36 cellular contexts compared by ENCODE assay signal in genomic region chr11:31555938-31556337, GRCh38.
"Had no signal": no experiment of that assay in that cellular context is flagged by ENCODE, and none has a peak within 500 bp of the region (broad histone marks: within the 10 kb centered on the region; RNA-seq: fewer than 3 reads in every experiment).

No MANE protein-coding gene starts in this region.

- H3K4me1 Mint-ChIP-seq: activated B cell treated with CpG ODN at 0.5 μM for 24 hours; activated CD4-positive, alpha-beta T cell treated with anti-CD3 and anti-CD28 coated beads, Interleukin-2, amount 10 ng/mL, durations not matched to agents 24 days and 14 days; activated naive CD8-positive, alpha-beta T cell treated with anti-CD3 and anti-CD28 coated beads for 36 hours; activated T-helper 17 cell treated with anti-CD3 and anti-CD28 coated beads, Interleukin-2, amount 50 U/mL, for 72 hours had no signal

- H3K27ac Mint-ChIP-seq: activated B cell treated with CpG ODN at 0.5 μM for 24 hours; activated CD4-positive, alpha-beta memory T cell treated with anti-CD3 and anti-CD28 coated beads for 36 hours; activated CD4-positive, alpha-beta T cell treated with anti-CD3 and anti-CD28 coated beads, Interleukin-2, amount 10 ng/mL, durations not matched to agents 24 days and 14 days; activated CD8-positive, alpha-beta T cell treated with anti-CD3 and anti-CD28 coated beads for 36 hours; activated naive CD4-positive, alpha-beta T cell treated with anti-CD3 and anti-CD28 coated beads for 36 hours; activated naive CD4-positive, alpha-beta T cell treated with anti-CD3 and anti-CD28 coated beads, Interleukin-2, amount 50 U/mL, for 72 hours; activated naive CD8-positive, alpha-beta T cell treated with anti-CD3 and anti-CD28 coated beads for 36 hours; activated T-cell treated with anti-CD3 and anti-CD28 coated beads, Interleukin-2, amount 50 U/mL, for 72 hours; activated T-helper 1 cell treated with anti-CD3 and anti-CD28 coated beads, Interleukin-12 subunit alpha, Interleukin-12 subunit beta, Interleukin-2, Interleukin-4 antibody, amounts not matched to agents 30 ng/mL and 10 ng/mL and 1 ng/mL, durations not matched to agents 14 hours and 24 hours and 36 hours; activated T-helper 17 cell treated with anti-CD3 and anti-CD28 coated beads, Interleukin-2, amount 50 U/mL, for 72 hours; T-helper 1 cell treated with Interleukin-12 subunit alpha and Interleukin-12 subunit beta and Interleukin-4 antibody, amounts not matched to agents 30 μg/mL and 1 μg/mL, for 36 hours; T-helper 2 cell treated with Interferon-gamma antibody and Interleukin-4, amounts not matched to agents 5 μg/mL and 100 μg/mL, for 36 hours had no signal

- H3K27me3 ChIP-seq: adrenal gland, body of pancreas, brain microvascular endothelial cell, breast epithelium had no signal

- H3K9me3 Mint-ChIP-seq: activated B cell treated with CpG ODN at 0.5 μM for 24 hours; activated CD4-positive, alpha-beta memory T cell treated with anti-CD3 and anti-CD28 coated beads for 36 hours; activated CD4-positive, alpha-beta T cell treated with anti-CD3 and anti-CD28 coated beads, Interleukin-2, amount 10 ng/mL, durations not matched to agents 24 days and 14 days; activated CD8-positive, alpha-beta T cell treated with anti-CD3 and anti-CD28 coated beads for 36 hours; activated naive CD4-positive, alpha-beta T cell treated with anti-CD3 and anti-CD28 coated beads for 36 hours; activated naive CD4-positive, alpha-beta T cell treated with anti-CD3 and anti-CD28 coated beads, Interleukin-2, amount 50 U/mL, for 72 hours; activated naive CD8-positive, alpha-beta T cell treated with anti-CD3 and anti-CD28 coated beads for 36 hours; activated T-cell treated with anti-CD3 and anti-CD28 coated beads, Interleukin-2, amount 50 U/mL, for 4 hours; activated T-cell treated with anti-CD3 and anti-CD28 coated beads, Interleukin-2, amount 50 U/mL, for 72 hours; activated T-helper 1 cell treated with anti-CD3 and anti-CD28 coated beads, Interleukin-12 subunit alpha, Interleukin-12 subunit beta, Interleukin-2, Interleukin-4 antibody, amounts not matched to agents 30 ng/mL and 10 ng/mL and 1 ng/mL, durations not matched to agents 14 hours and 24 hours and 36 hours; activated T-helper 17 cell treated with anti-CD3 and anti-CD28 coated beads, Interleukin-2, amount 50 U/mL, for 72 hours; T-helper 1 cell treated with Interleukin-12 subunit alpha and Interleukin-12 subunit beta and Interleukin-4 antibody, amounts not matched to agents 30 μg/mL and 1 μg/mL, for 36 hours; T-helper 2 cell treated with Interferon-gamma antibody and Interleukin-4, amounts not matched to agents 5 μg/mL and 100 μg/mL, for 36 hours had no signal

- H3K4me3 ChIP-seq: adrenal gland, body of pancreas, breast epithelium had no signal

- FAIRE-seq: astrocyte had no signal

- H3K36me3 Mint-ChIP-seq: activated CD4-positive, alpha-beta memory T cell treated with anti-CD3 and anti-CD28 coated beads for 36 hours; activated naive CD4-positive, alpha-beta T cell treated with anti-CD3 and anti-CD28 coated beads, Interleukin-2, amount 50 U/mL, for 72 hours had no signal

- H3K27me3 Mint-ChIP-seq: activated B cell treated with CpG ODN at 0.5 μM for 24 hours; activated CD4-positive, alpha-beta memory T cell treated with anti-CD3 and anti-CD28 coated beads for 36 hours; activated CD4-positive, alpha-beta T cell treated with anti-CD3 and anti-CD28 coated beads, Interleukin-2, amount 10 ng/mL, durations not matched to agents 24 days and 14 days; activated CD8-positive, alpha-beta T cell treated with anti-CD3 and anti-CD28 coated beads for 36 hours; activated naive CD8-positive, alpha-beta T cell treated with anti-CD3 and anti-CD28 coated beads for 36 hours; activated T-helper 17 cell treated with anti-CD3 and anti-CD28 coated beads, Interleukin-2, amount 50 U/mL, for 72 hours had no signal

- H3K4me3 Mint-ChIP-seq: activated B cell treated with CpG ODN at 0.5 μM for 24 hours; activated CD4-positive, alpha-beta memory T cell treated with anti-CD3 and anti-CD28 coated beads for 36 hours; activated CD4-positive, alpha-beta T cell treated with anti-CD3 and anti-CD28 coated beads, Interleukin-2, amount 10 ng/mL, durations not matched to agents 24 days and 14 days; activated CD8-positive, alpha-beta T cell treated with anti-CD3 and anti-CD28 coated beads for 36 hours; activated naive CD4-positive, alpha-beta T cell treated with anti-CD3 and anti-CD28 coated beads for 36 hours; activated naive CD8-positive, alpha-beta T cell treated with anti-CD3 and anti-CD28 coated beads for 36 hours; activated T-cell treated with anti-CD3 and anti-CD28 coated beads, Interleukin-2, amount 50 U/mL, for 4 hours; activated T-cell treated with anti-CD3 and anti-CD28 coated beads, Interleukin-2, amount 50 U/mL, for 72 hours; activated T-helper 1 cell treated with anti-CD3 and anti-CD28 coated beads, Interleukin-12 subunit alpha, Interleukin-12 subunit beta, Interleukin-2, Interleukin-4 antibody, amounts not matched to agents 30 ng/mL and 10 ng/mL and 1 ng/mL, durations not matched to agents 14 hours and 24 hours and 36 hours; activated T-helper 17 cell treated with anti-CD3 and anti-CD28 coated beads, Interleukin-2, amount 50 U/mL, for 72 hours; T-helper 1 cell treated with Interleukin-12 subunit alpha and Interleukin-12 subunit beta and Interleukin-4 antibody, amounts not matched to agents 30 μg/mL and 1 μg/mL, for 36 hours; T-helper 2 cell treated with Interferon-gamma antibody and Interleukin-4, amounts not matched to agents 5 μg/mL and 100 μg/mL, for 36 hours had no signal

- H3K36me3 ChIP-seq: adrenal gland, brain microvascular endothelial cell, breast epithelium had no signal

- H3K4me1 ChIP-seq: breast epithelium had no signal

- DNase-seq: activated B cell treated with CpG ODN at 0.5 μM for 24 hours; activated CD4-positive, alpha-beta memory T cell treated with anti-CD3 and anti-CD28 coated beads for 36 hours; activated CD4-positive, alpha-beta T cell treated with anti-CD3 and anti-CD28 coated beads for 4 hours; activated CD4-positive, alpha-beta T cell treated with anti-CD3 and anti-CD28 coated beads, Interleukin-2, amount 10 ng/mL, durations not matched to agents 24 days and 14 days; activated CD4-positive, alpha-beta T cell treated with anti-CD3 and anti-CD28 coated beads, Interleukin-2, amount 50 U/mL, for 1 hour; activated CD4-positive, alpha-beta T cell treated with anti-CD3 and anti-CD28 coated beads, Interleukin-2, amount 50 U/mL, for 4 hours; activated CD4-positive, CD25-positive, alpha-beta regulatory T cell treated with anti-CD3 and anti-CD28 coated beads, Interleukin-2, amount 50 U/mL, for 72 hours; activated CD8-positive, alpha-beta memory T cell treated with anti-CD3 and anti-CD28 coated beads, Interleukin-2, amount 50 U/mL, for 4 hours; activated CD8-positive, alpha-beta T cell treated with anti-CD3 and anti-CD28 coated beads for 36 hours; activated effector memory CD4-positive, alpha-beta T cell treated with anti-CD3 and anti-CD28 coated beads, Interleukin-2, amount 50 U/mL, for 16 hours; activated gamma-delta T cell treated with Interleukin-2 at 50 U/mL for 16 hours; activated naive CD4-positive, alpha-beta T cell; activated naive CD4-positive, alpha-beta T cell treated with anti-CD3 and anti-CD28 coated beads for 36 hours; activated naive CD4-positive, alpha-beta T cell treated with anti-CD3 and anti-CD28 coated beads, Interleukin-2, amount 50 U/mL, for 16 hours; activated naive CD8-positive, alpha-beta T cell treated with anti-CD3 and anti-CD28 coated beads for 36 hours; activated T-cell treated with anti-CD3 and anti-CD28 coated beads for 4 hours; activated T-cell treated with anti-CD3 and anti-CD28 coated beads, Interleukin-2, amount 50 U/mL, for 1 hour; activated T-cell treated with anti-CD3 and anti-CD28 coated beads, Interleukin-2, amount 50 U/mL, for 4 hours; activated T-cell treated with anti-CD3 and anti-CD28 coated beads, Interleukin-2, amount 50 U/mL, for 72 hours; adrenal gland; amniotic stem cell; aorta; body of pancreas; brain microvascular endothelial cell; central memory CD4-positive, alpha-beta T cell; T-helper 1 cell; T-helper 2 cell; T-helper 9 cell had no signal

- H3K9me3 ChIP-seq: adrenal gland, body of pancreas, breast epithelium had no signal

- H3K27ac ChIP-seq: adrenal gland, body of pancreas, brain microvascular endothelial cell, breast epithelium, VCaP had no signal
